18 cellular contexts compared by ENCODE assay signal in genomic region chr5:38060354-38060753, GRCh38.
A peak's percentile ranks its signal among the peaks of the same experiment; 100 is the strongest.
DNase-seq lines count a peak whose midpoint lies in the region; ATAC-seq and TF ChIP-seq lines count a peak whose summit lies in the region.
"Had no signal": no experiment of that assay in that cellular context is flagged by ENCODE, and none has a peak within 500 bp of the region (broad histone marks: within the 10 kb centered on the region; RNA-seq: fewer than 3 reads in every experiment).

No MANE protein-coding gene starts in this region.

- H3K4me3 ChIP-seq in astrocyte of the spinal cord (ENCODE audit: low read depth, low read length) = no peak overlapping the region

- no peaks in the 10 kb centered on the region for H3K4me1 Mint-ChIP-seq in natural killer cell
- H3K4me1 Mint-ChIP-seq: B cell had no signal

- intact Hi-C loops in natural killer cell (cut with micrococcal nuclease) = no loop called here

- no peaks in the 10 kb centered on the region for H3K36me3 Mint-ChIP-seq in natural killer cell

- in situ Hi-C loops in astrocyte of the spinal cord (cut with HindIII; ENCODE audit: low sequenced_read_pairs) = no loop called here

- H3K4me3 Mint-ChIP-seq in natural killer cell = no peak overlapping the region
- H3K4me3 Mint-ChIP-seq: B cell; effector memory CD8-positive, alpha-beta T cell; T-helper 2 cell treated with Interferon-gamma antibody and Interleukin-4, amounts not matched to agents 5 μg/mL and 100 μg/mL, for 36 hours had no signal

- no peak overlapping the region for H3K27ac Mint-ChIP-seq in natural killer cell
- H3K27ac Mint-ChIP-seq: B cell; effector memory CD8-positive, alpha-beta T cell; T-helper 2 cell treated with Interferon-gamma antibody and Interleukin-4, amounts not matched to agents 5 μg/mL and 100 μg/mL, for 36 hours had no signal

- H3K27me3 Mint-ChIP-seq in natural killer cell (ENCODE audit: low read depth in 2 of 2) = no peaks in the 10 kb centered on the region
- H3K27me3 Mint-ChIP-seq: B cell; effector memory CD8-positive, alpha-beta T cell had no signal

- no peak overlapping the region for H3K27ac ChIP-seq in caudate nucleus (ENCODE audit: low read depth, low read length)

- peaks cover 6 to 11% of the 10 kb centered on the region in 2 donors for H3K9me3 Mint-ChIP-seq in natural killer cell
- H3K9me3 Mint-ChIP-seq: T-helper 2 cell treated with Interferon-gamma antibody and Interleukin-4, amounts not matched to agents 5 μg/mL and 100 μg/mL, for 36 hours had no signal

- no peak for TF ChIP-seq CTCF in astrocyte of the spinal cord (IDR thresholded peaks at IDR 0.05; ENCODE audit: low read depth, low read length)
- no peak for TF ChIP-seq CTCF in natural killer cell (IDR thresholded peaks at IDR 0.05)

- DNase-seq in EH (ENCODE audit: low read depth) (peak; percentile 27), M059J (ENCODE audit: low read depth) (peak; percentile 85), astrocyte of the spinal cord (ENCODE audit: low read depth, low spot score) (peak; percentile 53), myocyte (ENCODE audit: low read depth) (peak; percentile 50), natural killer cell (no peak), caudate nucleus (lab: John Stamatoyannopoulos, UW) (no peak)
- DNase-seq: activated CD8-positive, alpha-beta memory T cell treated with anti-CD3 and anti-CD28 coated beads, Interleukin-2, amount 50 U/mL, for 48 hours; activated naive CD4-positive, alpha-beta T cell treated with anti-CD3 and anti-CD28 coated beads, Interleukin-2, amount 50 U/mL, for 16 hours; effector memory CD8-positive, alpha-beta T cell; NCI-H187; SHP77 treated with DMSO at 0.1 percent for 48 hours; stimulated activated CD4-positive, alpha-beta T cell treated with anti-CD3 and anti-CD28 coated beads, Interleukin-4, amount 100 ng/mL, for 24 hours; stimulated activated CD8-positive, alpha-beta memory T cell treated with anti-CD3 and anti-CD28 coated beads, Interleukin-4, amount 100 ng/mL, for 48 hours had no signal

- ATAC-seq in HG03520 (IDR thresholded peaks at IDR 0.05; ENCODE audit: unreplicated experiment) (no peak), natural killer cell (no peak), GM18907 (IDR thresholded peaks at IDR 0.05; ENCODE audit: unreplicated experiment) (no peak)
- ATAC-seq: effector memory CD8-positive, alpha-beta T cell; left lobe of liver had no signal

Comparison
In these comparisons a context has a peak if more than half of its experiments do, and no peak if none do; other contexts are left out.
1. DNase-seq: peak in EH (single experiment), M059J (single experiment), astrocyte of the spinal cord (single experiment) and myocyte (single experiment); none in natural killer cell (single experiment) and caudate nucleus (0 of 61).